In the genomic region with DNA sequence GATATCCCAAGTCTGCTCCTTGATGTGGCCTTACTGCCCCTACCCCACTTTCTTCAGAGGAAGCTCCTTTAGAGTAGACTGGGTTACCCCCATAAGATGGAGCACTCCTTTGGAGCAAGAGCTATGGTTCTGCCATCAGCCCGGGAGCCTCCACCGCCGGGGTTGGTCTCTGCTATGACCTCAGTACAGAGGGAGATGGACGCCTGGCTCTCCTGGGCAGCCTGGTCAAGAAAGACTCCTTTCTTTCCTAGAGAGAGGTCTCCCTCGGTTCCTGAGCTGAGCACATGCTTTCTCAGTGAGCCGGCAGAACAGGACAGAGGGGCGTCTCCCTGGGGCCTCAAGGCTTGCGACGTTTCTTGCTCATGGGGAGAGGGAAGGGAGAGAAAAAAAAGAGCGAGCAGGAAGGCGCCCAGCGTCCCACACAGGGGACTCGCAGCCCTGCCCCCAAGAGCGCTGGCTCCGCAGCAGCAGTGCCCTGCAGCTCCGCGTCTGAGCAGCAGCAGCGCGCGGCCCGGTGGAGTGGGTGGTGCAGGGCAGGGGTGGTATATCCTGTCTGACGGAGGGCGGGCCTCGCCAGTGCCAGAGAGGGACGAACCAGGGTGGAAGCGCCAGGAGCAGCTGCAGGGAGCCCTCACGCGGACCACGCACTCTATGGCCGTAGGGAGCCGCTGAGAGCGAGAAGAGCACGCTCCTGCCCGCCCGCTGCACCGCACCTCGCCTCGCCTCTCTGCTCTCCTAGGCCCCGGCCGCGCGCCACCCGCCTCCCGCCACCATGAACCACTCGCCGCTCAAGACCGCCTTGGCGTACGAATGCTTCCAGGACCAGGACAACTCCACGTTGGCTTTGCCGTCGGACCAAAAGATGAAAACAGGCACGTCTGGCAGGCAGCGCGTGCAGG, we compare ENCODE assay signal across 1 cellular context.
TF ChIP-seq lines count a peak whose summit lies in the region.

TSS of gene PKP1 (plus strand) at position 576 of the 899 bp plus-strand sequence. CDS start at position 773, 197 bp downstream.

TF ChIP-seq in GM12878, 131 proteins besides CTCF, POLR2A, EP300 and RAD21:
- no peak for TF ChIP-seq RUNX3 (IDR thresholded peaks at IDR 0.05; ENCODE audit: low read length)
- TF ChIP-seq, protein P1, sequence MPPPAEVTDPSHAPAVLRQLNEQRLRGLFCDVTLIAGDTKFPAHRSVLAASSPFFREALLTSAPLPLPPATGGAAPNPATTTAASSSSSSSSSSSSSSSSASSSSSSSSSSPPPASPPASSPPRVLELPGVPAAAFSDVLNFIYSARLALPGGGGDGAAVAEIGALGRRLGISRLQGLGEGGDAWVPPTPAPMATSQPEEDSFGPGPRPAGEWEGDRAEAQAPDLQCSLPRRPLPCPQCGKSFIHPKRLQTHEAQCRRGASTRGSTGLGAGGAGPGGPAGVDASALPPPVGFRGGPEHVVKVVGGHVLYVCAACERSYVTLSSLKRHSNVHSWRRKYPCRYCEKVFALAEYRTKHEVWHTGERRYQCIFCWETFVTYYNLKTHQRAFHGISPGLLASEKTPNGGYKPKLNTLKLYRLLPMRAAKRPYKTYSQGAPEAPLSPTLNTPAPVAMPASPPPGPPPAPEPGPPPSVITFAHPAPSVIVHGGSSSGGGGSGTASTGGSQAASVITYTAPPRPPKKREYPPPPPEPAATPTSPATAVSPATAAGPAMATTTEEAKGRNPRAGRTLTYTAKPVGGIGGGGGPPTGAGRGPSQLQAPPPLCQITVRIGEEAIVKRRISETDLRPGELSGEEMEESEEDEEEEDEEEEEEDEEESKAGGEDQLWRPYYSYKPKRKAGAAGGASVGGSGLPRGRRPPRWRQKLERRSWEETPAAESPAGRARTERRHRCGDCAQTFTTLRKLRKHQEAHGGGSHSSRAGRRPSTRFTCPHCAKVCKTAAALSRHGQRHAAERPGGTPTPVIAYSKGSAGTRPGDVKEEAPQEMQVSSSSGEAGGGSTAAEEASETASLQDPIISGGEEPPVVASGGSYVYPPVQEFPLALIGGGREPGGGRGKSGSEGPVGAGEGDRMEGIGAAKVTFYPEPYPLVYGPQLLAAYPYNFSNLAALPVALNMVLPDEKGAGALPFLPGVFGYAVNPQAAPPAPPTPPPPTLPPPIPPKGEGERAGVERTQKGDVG (CRISPR knock-in tag; IDR thresholded peaks at IDR 0.05) = no peak
- no peak for TF ChIP-seq NR2C1 (IDR thresholded peaks at IDR 0.05)
- no peak for TF ChIP-seq TARDBP (IDR thresholded peaks at IDR 0.05; ENCODE audit: borderline replicate concordance)
- no peak for TF ChIP-seq EZH2 (IDR thresholded peaks at IDR 0.05; ENCODE audit: borderline replicate concordance, control insufficient read depth, low read depth, low read length)
- TF ChIP-seq ASH2L (IDR thresholded peaks at IDR 0.05; ENCODE audit: borderline replicate concordance, low read depth) = no peak
- TF ChIP-seq, protein P2, sequence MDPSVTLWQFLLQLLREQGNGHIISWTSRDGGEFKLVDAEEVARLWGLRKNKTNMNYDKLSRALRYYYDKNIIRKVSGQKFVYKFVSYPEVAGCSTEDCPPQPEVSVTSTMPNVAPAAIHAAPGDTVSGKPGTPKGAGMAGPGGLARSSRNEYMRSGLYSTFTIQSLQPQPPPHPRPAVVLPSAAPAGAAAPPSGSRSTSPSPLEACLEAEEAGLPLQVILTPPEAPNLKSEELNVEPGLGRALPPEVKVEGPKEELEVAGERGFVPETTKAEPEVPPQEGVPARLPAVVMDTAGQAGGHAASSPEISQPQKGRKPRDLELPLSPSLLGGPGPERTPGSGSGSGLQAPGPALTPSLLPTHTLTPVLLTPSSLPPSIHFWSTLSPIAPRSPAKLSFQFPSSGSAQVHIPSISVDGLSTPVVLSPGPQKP (IDR thresholded peaks at IDR 0.05; ENCODE audit: low read depth, low read length) = no peak
- TF ChIP-seq CBX3 (IDR thresholded peaks at IDR 0.05; ENCODE audit: borderline replicate concordance, low read depth) = no peak
- no peak for TF ChIP-seq SUZ12 (IDR thresholded peaks at IDR 0.05; ENCODE audit: unreplicated experiment)
- no peak for TF ChIP-seq RCOR1 (conservative IDR thresholded peaks at IDR 0.05; ENCODE audit: low read depth, low read length)
- TF ChIP-seq BHLHE40 (IDR thresholded peaks at IDR 0.05; ENCODE audit: borderline replicate concordance in 1 of 2, low read depth in 2 of 2, low read length in 1 of 2) = no peak
- no peak for TF ChIP-seq CHD4 (IDR thresholded peaks at IDR 0.05)
- no peak for TF ChIP-seq MYB (IDR thresholded peaks at IDR 0.05; ENCODE audit: borderline replicate concordance, low read depth, low read length)
- TF ChIP-seq RFX5 (IDR thresholded peaks at IDR 0.05; ENCODE audit: low read depth, low read length) = no peak
- TF ChIP-seq CEBPB (IDR thresholded peaks at IDR 0.05; ENCODE audit: borderline replicate concordance in 1 of 2, low read depth in 2 of 2, low read length in 2 of 2) = no peak
- TF ChIP-seq, protein P3, sequence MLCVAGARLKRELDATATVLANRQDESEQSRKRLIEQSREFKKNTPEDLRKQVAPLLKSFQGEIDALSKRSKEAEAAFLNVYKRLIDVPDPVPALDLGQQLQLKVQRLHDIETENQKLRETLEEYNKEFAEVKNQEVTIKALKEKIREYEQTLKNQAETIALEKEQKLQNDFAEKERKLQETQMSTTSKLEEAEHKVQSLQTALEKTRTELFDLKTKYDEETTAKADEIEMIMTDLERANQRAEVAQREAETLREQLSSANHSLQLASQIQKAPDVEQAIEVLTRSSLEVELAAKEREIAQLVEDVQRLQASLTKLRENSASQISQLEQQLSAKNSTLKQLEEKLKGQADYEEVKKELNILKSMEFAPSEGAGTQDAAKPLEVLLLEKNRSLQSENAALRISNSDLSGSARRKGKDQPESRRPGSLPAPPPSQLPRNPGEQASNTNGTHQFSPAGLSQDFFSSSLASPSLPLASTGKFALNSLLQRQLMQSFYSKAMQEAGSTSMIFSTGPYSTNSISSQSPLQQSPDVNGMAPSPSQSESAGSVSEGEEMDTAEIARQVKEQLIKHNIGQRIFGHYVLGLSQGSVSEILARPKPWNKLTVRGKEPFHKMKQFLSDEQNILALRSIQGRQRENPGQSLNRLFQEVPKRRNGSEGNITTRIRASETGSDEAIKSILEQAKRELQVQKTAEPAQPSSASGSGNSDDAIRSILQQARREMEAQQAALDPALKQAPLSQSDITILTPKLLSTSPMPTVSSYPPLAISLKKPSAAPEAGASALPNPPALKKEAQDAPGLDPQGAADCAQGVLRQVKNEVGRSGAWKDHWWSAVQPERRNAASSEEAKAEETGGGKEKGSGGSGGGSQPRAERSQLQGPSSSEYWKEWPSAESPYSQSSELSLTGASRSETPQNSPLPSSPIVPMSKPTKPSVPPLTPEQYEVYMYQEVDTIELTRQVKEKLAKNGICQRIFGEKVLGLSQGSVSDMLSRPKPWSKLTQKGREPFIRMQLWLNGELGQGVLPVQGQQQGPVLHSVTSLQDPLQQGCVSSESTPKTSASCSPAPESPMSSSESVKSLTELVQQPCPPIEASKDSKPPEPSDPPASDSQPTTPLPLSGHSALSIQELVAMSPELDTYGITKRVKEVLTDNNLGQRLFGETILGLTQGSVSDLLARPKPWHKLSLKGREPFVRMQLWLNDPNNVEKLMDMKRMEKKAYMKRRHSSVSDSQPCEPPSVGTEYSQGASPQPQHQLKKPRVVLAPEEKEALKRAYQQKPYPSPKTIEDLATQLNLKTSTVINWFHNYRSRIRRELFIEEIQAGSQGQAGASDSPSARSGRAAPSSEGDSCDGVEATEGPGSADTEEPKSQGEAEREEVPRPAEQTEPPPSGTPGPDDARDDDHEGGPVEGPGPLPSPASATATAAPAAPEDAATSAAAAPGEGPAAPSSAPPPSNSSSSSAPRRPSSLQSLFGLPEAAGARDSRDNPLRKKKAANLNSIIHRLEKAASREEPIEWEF (IDR thresholded peaks at IDR 0.05; ENCODE audit: insufficient replicate concordance, low read depth, low read length) = no peak
TF ChIP-seq in GM12878: peak in this region for 0.
